In the genomic region with DNA sequence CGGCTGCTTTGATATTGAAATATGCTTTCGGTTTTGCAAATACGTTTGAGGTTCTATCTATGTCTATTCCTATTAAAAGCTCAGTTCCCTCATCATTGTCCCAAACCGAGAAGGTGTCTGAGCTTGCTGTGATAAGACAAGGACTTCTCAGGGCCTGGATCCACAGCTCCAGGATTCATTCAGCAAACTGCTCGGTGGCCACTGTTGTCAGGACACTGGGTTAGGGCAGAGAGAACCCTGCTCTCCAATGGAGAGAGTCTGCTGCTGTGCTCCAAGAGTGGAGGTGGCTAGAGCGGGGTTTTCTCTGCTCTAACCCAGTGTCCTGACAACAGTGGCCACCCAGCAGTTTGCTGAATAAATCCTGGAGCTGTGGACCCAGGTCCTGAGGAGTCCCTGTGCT, we compare ENCODE assay signal across 29 cellular contexts.
"Had no signal": no experiment of that assay in that cellular context is flagged by ENCODE, and none has a peak within 500 bp of the region (broad histone marks: within the 10 kb centered on the region; RNA-seq: fewer than 3 reads in every experiment).

No MANE protein-coding gene starts in this region.

- DNase-seq: cortex of kidney; effector memory CD8-positive, alpha-beta T cell; erythroblast; esophagus squamous epithelium; foreskin melanocyte; glutamatergic neuron; heart right ventricle; hypothalamus; immature natural killer cell; left ventricle myocardium superior; lower lobe of right lung; mucosa of descending colon; naive B cell; nucleus accumbens; ovary; psoas muscle; right cardiac atrium; sigmoid colon; stimulated activated CD4-positive, alpha-beta T cell treated with anti-CD3 and anti-CD28 coated beads, Interleukin-2, amount 100 ng/mL, for 24 hours; stimulated activated CD4-positive, alpha-beta T cell treated with anti-CD3 and anti-CD28 coated beads, Interleukin-4, amount 100 ng/mL, for 24 hours; stimulated activated naive CD4-positive, alpha-beta T cell treated with Interleukin-2 at 50 U/mL for 16 hours; stomach; thyroid gland; trophoblast cell had no signal

- H3K27ac ChIP-seq: esophagus squamous epithelium, heart right ventricle, lower lobe of right lung, neural progenitor cell, ovary, psoas muscle, sigmoid colon, stomach, thyroid gland, vagina had no signal

- H3K9ac ChIP-seq: neural progenitor cell had no signal

- H3K4me1 ChIP-seq: esophagus squamous epithelium, heart right ventricle, lower lobe of right lung, psoas muscle, sigmoid colon, stomach, thyroid gland, vagina had no signal

- H3K9me3 ChIP-seq: esophagus squamous epithelium, heart right ventricle, lower lobe of right lung, mucosa of descending colon, ovary, psoas muscle, sigmoid colon, thyroid gland, vagina had no signal

- H3K4me3 ChIP-seq: esophagus squamous epithelium, heart right ventricle, lower lobe of right lung, mucosa of descending colon, neural progenitor cell, ovary, psoas muscle, sigmoid colon, stomach, thyroid gland, vagina had no signal

- ATAC-seq: effector memory CD8-positive, alpha-beta T cell; heart right ventricle; left ventricle myocardium superior; lower lobe of right lung; mucosa of descending colon; psoas muscle; stimulated activated effector memory CD8-positive, alpha-beta T cell treated with anti-CD3 and anti-CD28 coated beads, Interleukin-12 subunit alpha, Interleukin-12 subunit beta, amount 100 ng/mL, for 72 hours had no signal

- H3K27me3 ChIP-seq: neural progenitor cell, ovary, thyroid gland, vagina had no signal

- H3K36me3 ChIP-seq: esophagus squamous epithelium, heart right ventricle, lower lobe of right lung, neural progenitor cell, ovary, sigmoid colon, stomach, thyroid gland, vagina had no signal

- FAIRE-seq: endometrium, keratinocyte had no signal

- H3K4me2 ChIP-seq: neural progenitor cell had no signal

- H2AFZ ChIP-seq: neural progenitor cell had no signal
